In the genomic region with DNA sequence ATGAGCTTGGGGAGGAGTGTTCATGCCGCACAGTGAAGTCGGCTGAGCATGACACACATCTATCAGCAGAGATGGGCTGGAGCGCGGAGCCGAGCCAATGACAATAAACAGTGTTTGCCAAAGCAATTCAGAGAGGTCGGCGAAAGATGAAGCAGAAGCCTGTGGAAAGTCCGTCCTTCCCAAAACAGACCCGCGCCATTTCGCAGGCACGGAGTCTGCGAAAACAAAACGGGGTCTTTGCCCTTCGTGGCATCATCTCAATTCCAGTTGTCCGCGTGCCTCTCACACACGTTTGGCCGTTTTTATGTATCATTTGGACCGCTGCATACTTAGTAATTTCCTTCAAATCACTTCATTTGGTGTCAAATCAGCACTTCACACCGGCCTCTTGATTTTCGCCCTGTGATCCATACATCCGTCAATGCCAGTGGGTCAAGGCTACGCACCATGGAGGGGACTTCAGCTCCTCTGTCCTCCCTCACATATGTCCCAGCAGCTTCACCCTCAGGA, we compare ENCODE assay signal across 15 cellular contexts.
A peak's percentile ranks its signal among the peaks of the same experiment; 100 is the strongest.
DNase-seq lines count a peak whose midpoint lies in the region; ATAC-seq and TF ChIP-seq lines count a peak whose summit lies in the region.
"Had no signal": no experiment of that assay in that cellular context is flagged by ENCODE, and none has a peak within 500 bp of the region (broad histone marks: within the 10 kb centered on the region; RNA-seq: fewer than 3 reads in every experiment).

No MANE protein-coding gene starts in this region.

- H3K18ac ChIP-seq in neuronal stem cell (ENCODE audit: low read length), result no peak overlapping the region

- H3K23ac ChIP-seq in neuronal stem cell (ENCODE audit: low read depth, low read length, poor library complexity), result no peak overlapping the region

- DNase-seq in DMS153 (lab: John Stamatoyannopoulos, UW) (peak; percentile 54), NCI-H446 (lab: John Stamatoyannopoulos, UW) (peak; percentile 66 to 81), foreskin fibroblast (peak; percentile 24 to 46), neuronal stem cell (ENCODE audit: low spot score) (no peak), iPS-NIHi11 (ENCODE audit: low spot score) (no peak), COLO829 (ENCODE audit: low spot score) (no peak)
- DNase-seq in activated naive CD4-positive, alpha-beta T cell treated with Interleukin-2 at 50 U/mL for 16 hours, result no peak
- DNase-seq: activated CD4-positive, alpha-beta T cell treated with anti-CD3 and anti-CD28 coated beads, Interleukin-2, amount 10 ng/mL, durations not matched to agents 24 days and 14 days; anterior cingulate cortex; NCI-H774; stimulated activated naive CD8-positive, alpha-beta T cell treated with anti-CD3 and anti-CD28 coated beads, Interleukin-15, Interleukin-2, amounts not matched to agents 100 U/mL and 50 U/mL, for 24 hours; T-helper 9 cell had no signal

- H3K4me3 ChIP-seq in foreskin fibroblast (ENCODE audit: low read depth in 1 of 2, low read length in 2 of 2) (no peak overlapping the region), neuronal stem cell (ENCODE audit: low read length in 2 of 2) (no peak overlapping the region)
- H3K4me3 ChIP-seq: K562 had no signal

- no peak overlapping the region for H4K91ac ChIP-seq in neuronal stem cell (ENCODE audit: low read depth, low read length, poor library complexity)

- H2BK5ac ChIP-seq in neuronal stem cell (ENCODE audit: low read length), result no peak overlapping the region

- H3K4me2 ChIP-seq in neuronal stem cell (ENCODE audit: insufficient read depth, low read length, poor library complexity, severe bottlenecking), result no peak overlapping the region

- no peak overlapping the region for H3K4me3 Mint-ChIP-seq in activated T-helper 17 cell treated with anti-CD3 and anti-CD28 coated beads, Interleukin-2, amount 50 U/mL, for 72 hours
- H3K4me3 Mint-ChIP-seq: activated CD4-positive, alpha-beta T cell treated with anti-CD3 and anti-CD28 coated beads, Interleukin-2, amount 10 ng/mL, durations not matched to agents 24 days and 14 days had no signal

- no peak for TF ChIP-seq CTCF in foreskin fibroblast (IDR thresholded peaks at IDR 0.05; ENCODE audit: low read depth, low read length)

- H2BK12ac ChIP-seq in neuronal stem cell (ENCODE audit: low read length), result no peak overlapping the region

- peaks cover 0 to 2% of the 10 kb centered on the region in 2 donors for H3K4me1 ChIP-seq in neuronal stem cell (ENCODE audit: control insufficient read depth in 2 of 2, insufficient read depth in 1 of 2, low read depth in 1 of 2, low read length in 2 of 2)

- H3K27ac Mint-ChIP-seq in activated T-helper 17 cell treated with anti-CD3 and anti-CD28 coated beads, Interleukin-2, amount 50 U/mL, for 72 hours, result no peak overlapping the region
- H3K27ac Mint-ChIP-seq: activated CD4-positive, alpha-beta T cell treated with anti-CD3 and anti-CD28 coated beads, Interleukin-2, amount 10 ng/mL, durations not matched to agents 24 days and 14 days had no signal

- no peaks in the 10 kb centered on the region for H3K36me3 Mint-ChIP-seq in activated T-helper 17 cell treated with anti-CD3 and anti-CD28 coated beads, Interleukin-2, amount 50 U/mL, for 72 hours (ENCODE audit: low read depth)

- no CpG with 5 or more reads among the region's 24 CpGs for WGBS in neuronal stem cell (ENCODE audit: extremely low coverage in 2 of 2, insufficient read length in 2 of 2, insufficient replicate concordance in 1 of 2), 2 donors

- no peak overlapping the region for H3K4ac ChIP-seq in neuronal stem cell (ENCODE audit: low read length)

- no peaks in the 10 kb centered on the region for H3K27me3 ChIP-seq in neuronal stem cell (ENCODE audit: control insufficient read depth in 3 of 3, insufficient read depth in 3 of 3, low read depth in 1 of 3, low read length in 3 of 3)

- ATAC-seq in activated T-helper 17 cell treated with anti-CD3 and anti-CD28 coated beads, Interleukin-2, amount 50 U/mL, for 72 hours (replicated peaks), result no peak
- ATAC-seq: HCT116; K562; stimulated activated naive CD8-positive, alpha-beta T cell treated with anti-CD3 and anti-CD28 coated beads, Interleukin-15, Interleukin-2, amounts not matched to agents 100 U/mL and 50 U/mL, for 24 hours had no signal

- H2BK15ac ChIP-seq in neuronal stem cell (ENCODE audit: low read length), result no peak overlapping the region

- no peaks in the 10 kb centered on the region for H3K36me3 ChIP-seq in neuronal stem cell (replicated peaks in 1 of 2; ENCODE audit: control insufficient read depth in 2 of 2, insufficient read depth in 2 of 2, low read length in 2 of 2)

- H3K79me1 ChIP-seq in neuronal stem cell (ENCODE audit: low read depth, low read length), result no peaks in the 10 kb centered on the region

- no peak overlapping the region for H3K27ac ChIP-seq in neuronal stem cell (replicated peaks; ENCODE audit: low read length)

- H3K14ac ChIP-seq in neuronal stem cell (ENCODE audit: low read length), result peak overlapping the region; percentile 60

- peaks cover 23% of the 10 kb centered on the region for H3K27me3 Mint-ChIP-seq in activated T-helper 17 cell treated with anti-CD3 and anti-CD28 coated beads, Interleukin-2, amount 50 U/mL, for 72 hours

- no peak overlapping the region for H3K9ac ChIP-seq in neuronal stem cell (ENCODE audit: low read depth, low read length, poor library complexity)

- H3K9me3 Mint-ChIP-seq in activated T-helper 17 cell treated with anti-CD3 and anti-CD28 coated beads, Interleukin-2, amount 50 U/mL, for 72 hours, result no peaks in the 10 kb centered on the region
- H3K9me3 Mint-ChIP-seq: activated CD4-positive, alpha-beta T cell treated with anti-CD3 and anti-CD28 coated beads, Interleukin-2, amount 10 ng/mL, durations not matched to agents 24 days and 14 days had no signal

- H2AFZ ChIP-seq in neuronal stem cell (ENCODE audit: low read length), result no peak overlapping the region

- no peaks in the 10 kb centered on the region for H3K4me1 Mint-ChIP-seq in activated T-helper 17 cell treated with anti-CD3 and anti-CD28 coated beads, Interleukin-2, amount 50 U/mL, for 72 hours
- H3K4me1 Mint-ChIP-seq: activated CD4-positive, alpha-beta T cell treated with anti-CD3 and anti-CD28 coated beads, Interleukin-2, amount 10 ng/mL, durations not matched to agents 24 days and 14 days had no signal

- no peak overlapping the region for H2BK120ac ChIP-seq in neuronal stem cell (ENCODE audit: low read depth, low read length)

- H4K8ac ChIP-seq in neuronal stem cell (ENCODE audit: low read depth, low read length), result no peak overlapping the region

- no peak overlapping the region for H2AK5ac ChIP-seq in neuronal stem cell (ENCODE audit: low read depth, low read length)

- H3K9me3 ChIP-seq in neuronal stem cell (replicated peaks in 1 of 2; ENCODE audit: control insufficient read depth in 2 of 2, insufficient read depth in 1 of 2, low read depth in 1 of 2, low read length in 2 of 2), result no peaks in the 10 kb centered on the region

Comparison
In these comparisons a context has a peak if more than half of its experiments do, and no peak if none do; other contexts are left out.
1. DNase-seq: peak in DMS153 (single experiment), NCI-H446 (2 of 2) and foreskin fibroblast (2 of 2); none in neuronal stem cell (single experiment), iPS-NIHi11 (single experiment), activated naive CD4-positive, alpha-beta T cell treated with Interleukin-2 at 50 U/mL for 16 hours (single experiment) and COLO829 (single experiment).